ENCODE assay signal across 20 cellular contexts in the genomic region with DNA sequence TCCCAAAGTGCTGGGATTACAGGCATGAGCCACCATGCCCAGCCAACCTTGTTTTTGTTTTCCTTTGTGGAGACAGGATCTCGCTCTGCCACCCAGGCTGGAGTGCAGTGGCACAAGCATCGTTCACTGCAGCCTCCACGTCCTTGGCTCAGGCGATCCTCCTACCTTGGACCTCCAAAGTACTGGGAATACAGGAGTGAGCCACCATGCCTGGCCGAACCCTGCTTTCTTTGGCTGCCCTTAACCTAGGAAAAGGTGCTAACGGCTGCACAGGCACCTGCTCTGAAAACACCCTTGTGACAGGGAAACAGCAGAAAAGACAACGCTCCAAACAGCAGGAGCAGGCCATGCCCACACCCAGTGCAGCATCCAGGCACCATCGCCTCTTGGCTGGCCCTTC.
"Had no signal": no experiment of that assay in that cellular context is flagged by ENCODE, and none has a peak within 500 bp of the region (broad histone marks: within the 10 kb centered on the region; RNA-seq: fewer than 3 reads in every experiment).

No MANE protein-coding gene starts in this region.

- H3K36me3 ChIP-seq: esophagus squamous epithelium, lower lobe of right lung, neutrophil, pancreas, right lobe of liver, suprapubic skin, thyroid gland had no signal

- H3K9me3 ChIP-seq: esophagus squamous epithelium, lower lobe of right lung, neutrophil, pancreas, right lobe of liver, suprapubic skin, thyroid gland had no signal

- ATAC-seq: left ventricle myocardium superior; lower lobe of right lung; natural killer cell; pancreas; right lobe of liver; stimulated activated naive CD8-positive, alpha-beta T cell treated with anti-CD3 and anti-CD28 coated beads, Interleukin-15, amount 100 ng/mL, for 72 hours had no signal

- H3K27ac ChIP-seq: esophagus squamous epithelium, lower lobe of right lung, neutrophil, pancreas, right lobe of liver, suprapubic skin, thyroid gland had no signal

- H3K4me1 ChIP-seq: esophagus squamous epithelium, lower lobe of right lung, pancreas, suprapubic skin, thyroid gland had no signal

- DNase-seq: effector CD8-positive, alpha-beta T cell; erythroblast; esophagus squamous epithelium; hypothalamus; immature natural killer cell; left ventricle myocardium superior; lower lobe of right lung; natural killer cell; small intestine; stimulated activated CD4-positive, alpha-beta T cell treated with anti-CD3 and anti-CD28 coated beads, Interleukin-12 subunit alpha, Interleukin-12 subunit beta, amount 100 ng/mL, for 4 hours; stimulated activated CD4-positive, alpha-beta T cell treated with anti-CD3 and anti-CD28 coated beads, Interleukin-1b, Interleukin-23, amount 100 ng/mL, for 48 hours; stimulated activated CD4-positive, alpha-beta T cell treated with anti-CD3 and anti-CD28 coated beads, Interleukin-4, amount 100 ng/mL, for 1 hour; stimulated activated CD8-positive, alpha-beta memory T cell treated with anti-CD3 and anti-CD28 coated beads, Interleukin-4, amount 100 ng/mL, for 48 hours; stimulated activated naive CD4-positive, alpha-beta T cell; stimulated activated naive CD8-positive, alpha-beta T cell treated with anti-CD3 and anti-CD28 coated beads, Interleukin-15, amount 100 ng/mL, for 72 hours; thyroid gland had no signal

- H3K4me3 ChIP-seq: esophagus squamous epithelium, lower lobe of right lung, pancreas, right lobe of liver, suprapubic skin, thyroid gland had no signal

- H3K27me3 ChIP-seq: neutrophil, pancreas, right lobe of liver, suprapubic skin, thyroid gland had no signal
